In the genomic region with DNA sequence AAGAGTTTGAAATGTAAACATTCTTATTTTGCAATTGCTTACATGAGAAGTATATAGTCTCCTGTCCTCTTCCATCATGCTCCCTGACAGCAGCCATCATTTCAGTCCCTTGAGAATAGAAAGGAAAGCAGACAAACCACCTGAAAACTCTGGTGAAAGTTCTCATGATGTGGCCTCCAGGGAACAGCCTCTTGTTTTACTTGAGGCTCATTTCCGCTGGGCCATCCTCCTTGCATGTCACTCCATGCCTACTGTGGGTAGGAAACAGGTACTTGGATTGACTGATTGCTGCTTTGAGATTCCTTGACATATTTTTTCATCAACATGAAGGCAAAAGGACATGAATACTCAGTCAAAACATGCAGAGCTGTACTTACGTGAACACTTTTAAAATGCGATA, we compare ENCODE assay signal across 1 cellular context.
TF ChIP-seq lines count a peak whose summit lies in the region.

No MANE protein-coding gene starts in this region.

TF ChIP-seq in WTC11, 78 proteins besides CTCF, POLR2A, EP300 and RAD21 (continued from another document):
- no peak for TF ChIP-seq PRDM15 (CRISPR knock-in tag; IDR thresholded peaks at IDR 0.05)
- no peak for TF ChIP-seq CBFB (CRISPR knock-in tag; IDR thresholded peaks at IDR 0.05; ENCODE audit: low read depth)
- TF ChIP-seq ZNF121 (CRISPR knock-in tag; IDR thresholded peaks at IDR 0.05): no peak
- TF ChIP-seq ELF4 (CRISPR knock-in tag; IDR thresholded peaks at IDR 0.05; ENCODE audit: low read depth): no peak
- TF ChIP-seq, protein P1, sequence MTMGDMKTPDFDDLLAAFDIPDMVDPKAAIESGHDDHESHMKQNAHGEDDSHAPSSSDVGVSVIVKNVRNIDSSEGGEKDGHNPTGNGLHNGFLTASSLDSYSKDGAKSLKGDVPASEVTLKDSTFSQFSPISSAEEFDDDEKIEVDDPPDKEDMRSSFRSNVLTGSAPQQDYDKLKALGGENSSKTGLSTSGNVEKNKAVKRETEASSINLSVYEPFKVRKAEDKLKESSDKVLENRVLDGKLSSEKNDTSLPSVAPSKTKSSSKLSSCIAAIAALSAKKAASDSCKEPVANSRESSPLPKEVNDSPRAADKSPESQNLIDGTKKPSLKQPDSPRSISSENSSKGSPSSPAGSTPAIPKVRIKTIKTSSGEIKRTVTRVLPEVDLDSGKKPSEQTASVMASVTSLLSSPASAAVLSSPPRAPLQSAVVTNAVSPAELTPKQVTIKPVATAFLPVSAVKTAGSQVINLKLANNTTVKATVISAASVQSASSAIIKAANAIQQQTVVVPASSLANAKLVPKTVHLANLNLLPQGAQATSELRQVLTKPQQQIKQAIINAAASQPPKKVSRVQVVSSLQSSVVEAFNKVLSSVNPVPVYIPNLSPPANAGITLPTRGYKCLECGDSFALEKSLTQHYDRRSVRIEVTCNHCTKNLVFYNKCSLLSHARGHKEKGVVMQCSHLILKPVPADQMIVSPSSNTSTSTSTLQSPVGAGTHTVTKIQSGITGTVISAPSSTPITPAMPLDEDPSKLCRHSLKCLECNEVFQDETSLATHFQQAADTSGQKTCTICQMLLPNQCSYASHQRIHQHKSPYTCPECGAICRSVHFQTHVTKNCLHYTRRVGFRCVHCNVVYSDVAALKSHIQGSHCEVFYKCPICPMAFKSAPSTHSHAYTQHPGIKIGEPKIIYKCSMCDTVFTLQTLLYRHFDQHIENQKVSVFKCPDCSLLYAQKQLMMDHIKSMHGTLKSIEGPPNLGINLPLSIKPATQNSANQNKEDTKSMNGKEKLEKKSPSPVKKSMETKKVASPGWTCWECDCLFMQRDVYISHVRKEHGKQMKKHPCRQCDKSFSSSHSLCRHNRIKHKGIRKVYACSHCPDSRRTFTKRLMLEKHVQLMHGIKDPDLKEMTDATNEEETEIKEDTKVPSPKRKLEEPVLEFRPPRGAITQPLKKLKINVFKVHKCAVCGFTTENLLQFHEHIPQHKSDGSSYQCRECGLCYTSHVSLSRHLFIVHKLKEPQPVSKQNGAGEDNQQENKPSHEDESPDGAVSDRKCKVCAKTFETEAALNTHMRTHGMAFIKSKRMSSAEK (CRISPR knock-in tag; IDR thresholded peaks at IDR 0.05; ENCODE audit: borderline replicate concordance): no peak
- TF ChIP-seq MLX (CRISPR knock-in tag; IDR thresholded peaks at IDR 0.05): no peak
- TF ChIP-seq ZBTB43 (CRISPR knock-in tag; IDR thresholded peaks at IDR 0.05): no peak
- no peak for TF ChIP-seq NFE2L1 (CRISPR knock-in tag; IDR thresholded peaks at IDR 0.05)
- TF ChIP-seq, protein P2, sequence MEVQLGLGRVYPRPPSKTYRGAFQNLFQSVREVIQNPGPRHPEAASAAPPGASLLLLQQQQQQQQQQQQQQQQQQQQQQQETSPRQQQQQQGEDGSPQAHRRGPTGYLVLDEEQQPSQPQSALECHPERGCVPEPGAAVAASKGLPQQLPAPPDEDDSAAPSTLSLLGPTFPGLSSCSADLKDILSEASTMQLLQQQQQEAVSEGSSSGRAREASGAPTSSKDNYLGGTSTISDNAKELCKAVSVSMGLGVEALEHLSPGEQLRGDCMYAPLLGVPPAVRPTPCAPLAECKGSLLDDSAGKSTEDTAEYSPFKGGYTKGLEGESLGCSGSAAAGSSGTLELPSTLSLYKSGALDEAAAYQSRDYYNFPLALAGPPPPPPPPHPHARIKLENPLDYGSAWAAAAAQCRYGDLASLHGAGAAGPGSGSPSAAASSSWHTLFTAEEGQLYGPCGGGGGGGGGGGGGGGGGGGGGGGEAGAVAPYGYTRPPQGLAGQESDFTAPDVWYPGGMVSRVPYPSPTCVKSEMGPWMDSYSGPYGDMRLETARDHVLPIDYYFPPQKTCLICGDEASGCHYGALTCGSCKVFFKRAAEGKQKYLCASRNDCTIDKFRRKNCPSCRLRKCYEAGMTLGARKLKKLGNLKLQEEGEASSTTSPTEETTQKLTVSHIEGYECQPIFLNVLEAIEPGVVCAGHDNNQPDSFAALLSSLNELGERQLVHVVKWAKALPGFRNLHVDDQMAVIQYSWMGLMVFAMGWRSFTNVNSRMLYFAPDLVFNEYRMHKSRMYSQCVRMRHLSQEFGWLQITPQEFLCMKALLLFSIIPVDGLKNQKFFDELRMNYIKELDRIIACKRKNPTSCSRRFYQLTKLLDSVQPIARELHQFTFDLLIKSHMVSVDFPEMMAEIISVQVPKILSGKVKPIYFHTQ (CRISPR knock-in tag; IDR thresholded peaks at IDR 0.05): no peak
- TF ChIP-seq FOXK1 (CRISPR knock-in tag; IDR thresholded peaks at IDR 0.05): no peak
- no peak for TF ChIP-seq ZNF281 (CRISPR knock-in tag; IDR thresholded peaks at IDR 0.05)
- no peak for TF ChIP-seq IRF1 (CRISPR knock-in tag; IDR thresholded peaks at IDR 0.05)
- TF ChIP-seq ETV6 (CRISPR knock-in tag; IDR thresholded peaks at IDR 0.05): no peak
- TF ChIP-seq ZSCAN18 (CRISPR knock-in tag; IDR thresholded peaks at IDR 0.05): no peak
- no peak for TF ChIP-seq SMAD3 (CRISPR knock-in tag; IDR thresholded peaks at IDR 0.05; ENCODE audit: borderline replicate concordance)
- TF ChIP-seq ZBTB21 (CRISPR knock-in tag; IDR thresholded peaks at IDR 0.05; ENCODE audit: borderline replicate concordance): no peak
